8 cellular contexts compared by ENCODE assay signal in the genomic region with DNA sequence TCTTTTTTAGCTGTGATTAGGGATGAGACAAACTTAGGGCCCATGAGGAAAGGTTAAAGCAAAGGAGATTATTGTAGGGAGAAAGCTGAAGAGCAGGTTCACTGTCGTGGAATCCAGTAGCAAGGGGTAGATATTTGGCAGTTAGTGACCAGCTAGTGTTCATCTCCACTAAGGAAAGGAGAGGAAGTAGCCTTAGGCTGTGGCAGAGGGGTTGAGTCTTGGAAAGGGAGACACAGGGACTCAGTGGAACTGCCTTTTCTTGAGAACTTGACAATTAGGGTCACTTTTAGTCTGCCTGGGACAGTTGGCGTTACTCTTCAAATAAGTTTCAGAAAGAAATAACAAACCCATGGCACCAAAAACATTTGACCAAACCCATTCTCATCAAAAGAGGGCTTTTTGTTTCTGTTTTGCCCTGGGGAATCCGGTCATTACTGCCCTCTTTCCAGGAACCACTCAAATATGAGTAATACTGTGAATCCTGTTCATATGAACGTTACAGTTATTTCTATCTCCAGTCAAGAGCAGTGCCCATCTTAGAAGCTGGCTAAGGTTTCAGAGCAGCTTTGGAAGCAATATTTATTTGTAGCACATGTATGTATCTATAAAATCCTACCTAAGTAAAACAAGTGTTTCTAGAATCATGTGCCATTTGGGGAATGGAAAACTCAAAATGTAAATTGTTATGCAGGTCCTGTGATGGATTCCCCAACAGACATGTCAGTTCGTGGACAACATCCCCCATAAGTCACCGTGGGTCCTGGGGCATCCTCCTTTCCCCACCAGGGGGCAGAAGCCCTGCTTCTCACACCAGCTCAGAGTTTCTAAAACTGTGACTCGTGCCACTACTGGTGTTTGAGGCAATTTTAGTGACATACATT.
DNase-seq lines count a peak whose midpoint lies in the region; ATAC-seq and TF ChIP-seq lines count a peak whose summit lies in the region.

No MANE protein-coding gene starts in this region.

- no peaks in the 10 kb centered on the region for H3K36me3 Mint-ChIP-seq in activated naive CD8-positive, alpha-beta T cell treated with anti-CD3 and anti-CD28 coated beads, Interleukin-2, amount 10 ng/mL, durations not matched to agents 7 days and 5 days
- H3K36me3 Mint-ChIP-seq in memory B cell = no peaks in the 10 kb centered on the region

- POLR2A ChIA-PET in activated naive CD8-positive, alpha-beta T cell treated with anti-CD3 and anti-CD28 coated beads, Interleukin-2, amount 10 ng/mL, durations not matched to agents 7 days and 5 days (lab: Charles Lee) = no interaction called here

- H3K4me3 ChIP-seq in left ventricle myocardium inferior (no peak overlapping the region), right atrium auricular region (no peak overlapping the region), testis (no peak overlapping the region), sigmoid colon (no peak overlapping the region)

- no peak overlapping the region for H3K4me3 Mint-ChIP-seq in activated naive CD8-positive, alpha-beta T cell treated with anti-CD3 and anti-CD28 coated beads, Interleukin-2, amount 10 ng/mL, durations not matched to agents 7 days and 5 days
- H3K4me3 Mint-ChIP-seq in memory B cell = no peak overlapping the region

- H3K9me3 ChIP-seq in left ventricle myocardium inferior (replicated peaks) (no peaks in the 10 kb centered on the region), right atrium auricular region (no peaks in the 10 kb centered on the region), testis (no peaks in the 10 kb centered on the region), sigmoid colon (no peaks in the 10 kb centered on the region)

- H3K36me3 ChIP-seq in left ventricle myocardium inferior (no peaks in the 10 kb centered on the region), right atrium auricular region (no peaks in the 10 kb centered on the region), testis (ENCODE audit: low read depth, missing control alignments) (no peaks in the 10 kb centered on the region), sigmoid colon (no peaks in the 10 kb centered on the region)

- no peaks in the 10 kb centered on the region for H3K27me3 ChIP-seq in left ventricle myocardium inferior (ENCODE audit: low read depth)
- no peaks in the 10 kb centered on the region for H3K27me3 ChIP-seq in right atrium auricular region
- H3K27me3 ChIP-seq in testis = no peaks in the 10 kb centered on the region
- H3K27me3 ChIP-seq in sigmoid colon = no peaks in the 10 kb centered on the region

- TF ChIP-seq CTCF in left ventricle myocardium inferior (IDR thresholded peaks at IDR 0.05; ENCODE audit: borderline replicate concordance) (peak; percentile 56), right atrium auricular region (IDR thresholded peaks at IDR 0.05) (peak in 1 of 2 donors; percentile 48), testis (IDR thresholded peaks at IDR 0.05) (peak in 2 of 3 experiments; percentile 13 to 38), sigmoid colon (IDR thresholded peaks at IDR 0.05) (peak in 1 of 4 experiments; percentile 24)

- peaks cover 6% of the 10 kb centered on the region for H3K4me1 ChIP-seq in left ventricle myocardium inferior
- H3K4me1 ChIP-seq in right atrium auricular region = no peaks in the 10 kb centered on the region
- H3K4me1 ChIP-seq in testis = no peaks in the 10 kb centered on the region
- peaks cover 0 to 6% (median 4%) of the 10 kb centered on the region in 4 donors for H3K4me1 ChIP-seq in sigmoid colon

- 78 to 85% methylated on average over 7 of the region's 7 CpGs for WGBS in testis, 2 donors
- WGBS in sigmoid colon, 2 donors = 48 to 57% methylated on average over 7 of the region's 7 CpGs

- no peaks in the 10 kb centered on the region for H3K9me3 Mint-ChIP-seq in activated naive CD8-positive, alpha-beta T cell treated with anti-CD3 and anti-CD28 coated beads, Interleukin-2, amount 10 ng/mL, durations not matched to agents 7 days and 5 days
- H3K9me3 Mint-ChIP-seq in memory B cell = no peaks in the 10 kb centered on the region

- TF ChIP-seq EP300 in sigmoid colon (IDR thresholded peaks at IDR 0.05) = no peak

- H3K27ac Mint-ChIP-seq in activated naive CD8-positive, alpha-beta T cell treated with anti-CD3 and anti-CD28 coated beads, Interleukin-2, amount 10 ng/mL, durations not matched to agents 7 days and 5 days = no peak overlapping the region
- H3K27ac Mint-ChIP-seq in memory B cell = no peak overlapping the region

- TF ChIP-seq POLR2A in testis (IDR thresholded peaks at IDR 0.05) (no peak), sigmoid colon (IDR thresholded peaks at IDR 0.05) (no peak)

- H3K27me3 Mint-ChIP-seq in activated naive CD8-positive, alpha-beta T cell treated with anti-CD3 and anti-CD28 coated beads, Interleukin-2, amount 10 ng/mL, durations not matched to agents 7 days and 5 days = peaks cover 11% of the 10 kb centered on the region
- H3K27me3 Mint-ChIP-seq in memory B cell = peaks cover 15% of the 10 kb centered on the region

- intact Hi-C loops in left ventricle myocardium inferior (cut with micrococcal nuclease) = no loop called here
- intact Hi-C loops in testis (cut with DNase I; ENCODE audit: low total_unique reads) = no loop called here
- intact Hi-C loops in sigmoid colon (cut with DNase I) = no loop called here

- DNase-seq in left ventricle myocardium inferior (no peak), right atrium auricular region (ENCODE audit: low spot score) (no peak), SW480 (ENCODE audit: low spot score) (peak; percentile 13), memory B cell (ENCODE audit: low spot score in 2 of 2) (peak; percentile 41 to 45), testis (peak; percentile 30), sigmoid colon (no peak)
- DNase-seq in activated naive CD8-positive, alpha-beta T cell treated with anti-CD3 and anti-CD28 coated beads, Interleukin-2, amount 10 ng/mL, durations not matched to agents 7 days and 5 days = peak; percentile 40

- peaks cover 3% of the 10 kb centered on the region for H3K4me1 Mint-ChIP-seq in activated naive CD8-positive, alpha-beta T cell treated with anti-CD3 and anti-CD28 coated beads, Interleukin-2, amount 10 ng/mL, durations not matched to agents 7 days and 5 days
- no peaks in the 10 kb centered on the region for H3K4me1 Mint-ChIP-seq in memory B cell

- ATAC-seq in HG03354 (IDR thresholded peaks at IDR 0.05; ENCODE audit: poor library complexity, severe bottlenecking, unreplicated experiment) = peak; percentile 78
- no peak for ATAC-seq in activated naive CD8-positive, alpha-beta T cell treated with anti-CD3 and anti-CD28 coated beads, Interleukin-2, amount 10 ng/mL, durations not matched to agents 7 days and 5 days (ENCODE audit: low read depth)
- peak; percentile 78 for ATAC-seq in memory B cell (ENCODE audit: low read depth)

- no peak overlapping the region for H3K27ac ChIP-seq in left ventricle myocardium inferior (replicated peaks)
- H3K27ac ChIP-seq in right atrium auricular region = no peak overlapping the region
- no peak overlapping the region for H3K27ac ChIP-seq in testis
- H3K27ac ChIP-seq in sigmoid colon = no peak overlapping the region

Comparison
In these comparisons a context has a peak if more than half of its experiments do, and no peak if none do; other contexts are left out.
1. DNase-seq: peak in SW480 (single experiment), activated naive CD8-positive, alpha-beta T cell treated with anti-CD3 and anti-CD28 coated beads, Interleukin-2, amount 10 ng/mL, durations not matched to agents 7 days and 5 days (single experiment), memory B cell (2 of 2) and testis (single experiment); none in left ventricle myocardium inferior (single experiment), right atrium auricular region (single experiment) and sigmoid colon (single experiment).